ENCODE assay signal across 28 cellular contexts in the genomic region with DNA sequence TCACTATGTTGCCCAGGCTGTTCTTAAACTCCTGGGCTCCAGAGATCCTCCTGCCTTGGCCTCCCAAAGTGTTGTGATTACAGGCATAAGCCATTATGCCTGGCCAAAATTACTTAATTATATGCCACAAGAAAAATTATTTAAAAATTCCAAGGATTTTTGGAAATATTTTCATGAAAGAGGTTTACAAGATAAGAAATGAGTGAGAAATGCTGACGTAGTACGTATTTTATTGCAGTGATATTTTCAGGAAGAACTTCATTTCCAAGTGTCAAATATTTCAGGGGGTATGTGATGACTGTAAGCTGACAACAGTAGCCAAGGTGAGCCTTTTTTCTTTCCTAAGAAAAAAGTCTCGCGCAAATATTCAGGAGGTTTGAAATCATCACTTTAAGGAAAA.
"Had no signal": no experiment of that assay in that cellular context is flagged by ENCODE, and none has a peak within 500 bp of the region (broad histone marks: within the 10 kb centered on the region; RNA-seq: fewer than 3 reads in every experiment).

No MANE protein-coding gene starts in this region.

- H3K9me3 ChIP-seq: left lung, lower lobe of right lung, pancreas, prostate gland, sigmoid colon, spleen, stomach, testis, thyroid gland, transverse colon, upper lobe of left lung, vagina had no signal

- H3K4me1 ChIP-seq: left lung, lower lobe of right lung, pancreas, prostate gland, sigmoid colon, stomach, testis, thyroid gland, transverse colon, upper lobe of left lung, vagina had no signal

- ATAC-seq: left colon; left lung; lower lobe of right lung; naive thymus-derived CD8-positive, alpha-beta T cell; pancreas; right cardiac atrium; stimulated activated naive B cell treated with anti-CD40 and anti-IgM and Interleukin-4, amounts not matched to agents 10 μg/mL and 1 μg/mL and 100 μg/mL, for 72 hours; stimulated activated naive CD8-positive, alpha-beta T cell treated with anti-CD3 and anti-CD28 coated beads, Interleukin-15, Interleukin-2, amounts not matched to agents 100 U/mL and 50 U/mL, for 24 hours had no signal

- FAIRE-seq: islet of Langerhans, kidney, pancreas, small intestine had no signal

- H3K4me3 ChIP-seq: left lung, lower lobe of right lung, pancreas, prostate gland, sigmoid colon, spleen, stomach, testis, thyroid gland, transverse colon, upper lobe of left lung, vagina had no signal

- H3K27ac ChIP-seq: left lung, lower lobe of right lung, pancreas, prostate gland, sigmoid colon, spleen, stomach, testis, thyroid gland, transverse colon, upper lobe of left lung, vagina had no signal

- DNase-seq: hypothalamus; immature natural killer cell; kidney; left colon; left lung; lower lobe of right lung; mammary epithelial cell; mesenchymal stem cell; naive thymus-derived CD8-positive, alpha-beta T cell; nucleus accumbens; pancreas; posterior cingulate gyrus; retina; right cardiac atrium; sigmoid colon; small intestine; spleen; stimulated activated CD4-positive, alpha-beta T cell treated with anti-CD3 and anti-CD28 coated beads, Interleukin-4, amount 100 ng/mL, for 24 hours; stimulated activated naive B cell treated with anti-CD40 and anti-IgM and Interleukin-4, amounts not matched to agents 10 μg/mL and 1 μg/mL and 100 μg/mL, for 72 hours; stimulated activated naive CD8-positive, alpha-beta T cell treated with anti-CD3 and anti-CD28 coated beads, Interleukin-15, Interleukin-2, amounts not matched to agents 100 U/mL and 50 U/mL, for 24 hours; stomach; testis; thyroid gland; transverse colon; upper lobe of left lung had no signal

- H3K27me3 ChIP-seq: left lung, pancreas, sigmoid colon, spleen, stomach, testis, thyroid gland, transverse colon, upper lobe of left lung, vagina had no signal
